ENCODE assay signal across 8 cellular contexts in genomic region chr1:116878804-116879477, GRCh38. TPM values are rescaled to one million over a fixed set of nuclear protein-coding genes. Genes with fewer than 3 reads are reported as not detected.
DNase-seq lines count a peak whose midpoint lies in the region; ATAC-seq and TF ChIP-seq lines count a peak whose summit lies in the region.

No MANE protein-coding gene starts in this region.

- peak overlapping the region; percentile 12 to 29 for H3K9ac ChIP-seq in stomach smooth muscle (ENCODE audit: low read length in 2 of 2)

- H3K27ac ChIP-seq in stomach smooth muscle (ENCODE audit: low read length), result peak overlapping the region; percentile 46

- ATAC-seq in left colon, result no peak
- ATAC-seq in HG03039 (IDR thresholded peaks at IDR 0.05; ENCODE audit: unreplicated experiment), result no peak

- H3K27me3 ChIP-seq in GM06990 (replicated peaks; ENCODE audit: control insufficient read depth, insufficient read depth, low read length), result no peaks in the 10 kb centered on the region
- H3K27me3 ChIP-seq in HAP-1 (ENCODE audit: low read depth), result no peaks in the 10 kb centered on the region
- H3K27me3 ChIP-seq in stomach smooth muscle (ENCODE audit: control insufficient read depth in 1 of 2, insufficient read depth in 2 of 2, low read length in 2 of 2), result no peaks in the 10 kb centered on the region

- DNase-seq in GM06990 (ENCODE audit: extremely low read depth, insufficient read length) (peak; percentile 68), HAP-1 (ENCODE audit: low spot score in 2 of 2) (peak; percentile 73 to 84), NCI-H2171 treated with DMSO at 0.1 percent for 48 hours (lab: John Stamatoyannopoulos, UW) (peak; percentile 97), astrocyte of the hippocampus (ENCODE audit: low read depth, low spot score) (peak; percentile 79), inferior parietal cortex (ENCODE audit: extremely low spot score) (peak; percentile 29), left colon (no peak)

- TF ChIP-seq CTCF in GM06990 (IDR thresholded peaks at IDR 0.05; ENCODE audit: insufficient read depth, low read length, poor library complexity, severe bottlenecking), result peak; percentile 10

- H3K9me3 ChIP-seq in HAP-1 (no peaks in the 10 kb centered on the region), stomach smooth muscle (ENCODE audit: control insufficient read depth in 2 of 2, low read length in 2 of 2) (no peaks in the 10 kb centered on the region)

- in situ Hi-C loops in HAP-1 (cut with MboI; ENCODE audit: low sequenced_read_pairs), result no loop called here

- H3K4me1 ChIP-seq in HAP-1 (peaks cover 28% of the 10 kb centered on the region), stomach smooth muscle (ENCODE audit: control insufficient read depth, insufficient read depth, low read length) (peaks cover 31% of the 10 kb centered on the region)

- H3K4me3 ChIP-seq in GM06990 (replicated peaks; ENCODE audit: low read depth, low read length) (peak overlapping the region; percentile 61), HAP-1 (peak overlapping the region; percentile 21), stomach smooth muscle (ENCODE audit: low read length in 2 of 2) (peak overlapping the region; percentile 56 to 74)

- intact Hi-C loops in left colon (cut with DNase I, micrococcal nuclease), result no loop called here

- H3K36me3 ChIP-seq in GM06990 (ENCODE audit: control insufficient read depth, insufficient read depth, low read length) (no peaks in the 10 kb centered on the region), HAP-1 (replicated peaks) (no peaks in the 10 kb centered on the region), stomach smooth muscle (ENCODE audit: control insufficient read depth in 2 of 2, insufficient read depth in 2 of 2, low read length in 2 of 2) (no peaks in the 10 kb centered on the region)

RNA-seq across cellular contexts. Expression of gene PTGFRN, which starts 30.8 kb away (rescaled TPM):
- total RNA-seq in left colon, result 10 to 100 TPM; 97.2 to 98.6 TPM

Comparison
In these comparisons a context has a peak if more than half of its experiments do, and no peak if none do; other contexts are left out.
1. DNase-seq: peak in GM06990 (single experiment), HAP-1 (2 of 2), NCI-H2171 treated with DMSO at 0.1 percent for 48 hours (single experiment), astrocyte of the hippocampus (single experiment) and inferior parietal cortex (single experiment); none in left colon (0 of 2).
2. Peak in every context shown above with its lines, with median percentiles within 50 percentile points of each other: H3K4me3 ChIP-seq.